ENCODE assay signal across 34 cellular contexts in the genomic region with DNA sequence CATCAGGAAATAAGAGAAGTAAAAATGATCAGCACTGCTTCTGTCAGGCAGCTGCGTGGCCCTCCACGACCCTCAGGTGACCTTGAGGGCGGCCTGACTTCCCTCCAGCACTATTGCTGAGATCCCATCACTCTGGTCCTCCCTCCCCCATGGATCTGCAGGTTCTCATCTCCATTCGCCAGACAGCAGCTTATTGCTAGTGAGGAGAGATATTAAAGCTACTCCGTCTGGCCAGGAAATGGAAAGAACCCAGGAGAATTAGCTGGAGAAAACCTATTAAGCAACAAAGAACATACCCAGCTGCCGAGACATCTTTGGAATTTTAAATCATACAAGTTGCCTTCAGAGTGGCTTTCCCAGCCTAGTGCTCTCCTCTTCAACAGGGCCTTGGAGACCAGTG. TPM values are rescaled to one million over a fixed set of nuclear protein-coding genes. Genes with fewer than 3 reads are reported as not detected.
DNase-seq lines count a peak whose midpoint lies in the region; ATAC-seq and TF ChIP-seq lines count a peak whose summit lies in the region.
"Had no signal": no experiment of that assay in that cellular context is flagged by ENCODE, and none has a peak within 500 bp of the region (broad histone marks: within the 10 kb centered on the region; RNA-seq: fewer than 3 reads in every experiment).

No MANE protein-coding gene starts in this region.

- H3K27me3 Mint-ChIP-seq in endodermal cell (ENCODE audit: insufficient read depth) = no peaks in the 10 kb centered on the region
- H3K27me3 Mint-ChIP-seq: stimulated activated memory B cell treated with anti-CD40 and anti-IgM and Interleukin-4, amounts not matched to agents 10 μg/mL and 1 μg/mL and 100 μg/mL, for 72 hours had no signal

- H3K9me3 ChIP-seq in endodermal cell (ENCODE audit: control insufficient read depth, low read length) = no peaks in the 10 kb centered on the region
- H3K9me3 ChIP-seq in SJCRH30 (replicated peaks) = peaks cover 5% of the 10 kb centered on the region
- H3K9me3 ChIP-seq: heart left ventricle, lower lobe of right lung, MG63, mucosa of descending colon, upper lobe of right lung had no signal

- no peaks in the 10 kb centered on the region for H3K36me3 Mint-ChIP-seq in endodermal cell (ENCODE audit: low read depth)
- H3K36me3 Mint-ChIP-seq: CD8-positive, alpha-beta T cell; natural killer cell; stimulated activated memory B cell treated with anti-CD40 and anti-IgM and Interleukin-4, amounts not matched to agents 10 μg/mL and 1 μg/mL and 100 μg/mL, for 72 hours had no signal

- no peak overlapping the region for H3K4me3 ChIP-seq in endodermal cell (ENCODE audit: low read length)
- no peak overlapping the region for H3K4me3 ChIP-seq in SJCRH30
- H3K4me3 ChIP-seq: heart left ventricle, lower lobe of right lung, MG63, mucosa of descending colon, skin epidermis, upper lobe of right lung had no signal

- H3K9ac ChIP-seq in endodermal cell (ENCODE audit: extremely low read depth, low read length, poor library complexity, severe bottlenecking) = no peak overlapping the region

- TF ChIP-seq CTCF in endodermal cell (conservative IDR thresholded peaks at IDR 0.05) = no peak

- H3K4me3 Mint-ChIP-seq in endodermal cell = no peak overlapping the region
- H3K4me3 Mint-ChIP-seq: activated CD8-positive, alpha-beta T cell treated with anti-CD3 and anti-CD28 coated beads, Interleukin-2, amount 10 ng/mL, durations not matched to agents 7 days and 5 days; CD8-positive, alpha-beta T cell; natural killer cell; stimulated activated memory B cell treated with anti-CD40 and anti-IgM and Interleukin-4, amounts not matched to agents 10 μg/mL and 1 μg/mL and 100 μg/mL, for 72 hours had no signal

- WGBS in endodermal cell (ENCODE audit: insufficient coverage in 1 of 2, insufficient read length in 1 of 2), 2 experiments = 80 to 92% methylated on average over 5 to 6 of the region's 6 CpGs

- peak; percentile 67 for ATAC-seq in Right ventricle myocardium inferior
- no peak for ATAC-seq in left cardiac atrium
- ATAC-seq in HG03432 (IDR thresholded peaks at IDR 0.05; ENCODE audit: unreplicated experiment) = no peak
- ATAC-seq in GM18870 (IDR thresholded peaks at IDR 0.05; ENCODE audit: unreplicated experiment) = no peak
- ATAC-seq: activated CD8-positive, alpha-beta T cell treated with anti-CD3 and anti-CD28 coated beads, Interleukin-2, amount 10 ng/mL, durations not matched to agents 7 days and 5 days; CD8-positive, alpha-beta T cell; lower lobe of right lung; mucosa of descending colon; natural killer cell; PC-3; stimulated activated memory B cell treated with anti-CD40 and anti-IgM and Interleukin-4, amounts not matched to agents 10 μg/mL and 1 μg/mL and 100 μg/mL, for 72 hours; upper lobe of right lung had no signal

- intact Hi-C loops in Right ventricle myocardium inferior (cut with DNase I) (no loop called here), left cardiac atrium (cut with DNase I) (no loop called here), posterior vena cava (cut with DNase I) (no loop called here)

- H3K9me3 Mint-ChIP-seq in endodermal cell = peaks cover 3% of the 10 kb centered on the region
- H3K9me3 Mint-ChIP-seq: activated T-helper 2 cell treated with anti-CD3 and anti-CD28 coated beads, Interferon-gamma antibody, Interleukin-2, Interleukin-4, amounts not matched to agents 10 μg/mL and 5 μg/mL and 100 μg/mL, durations not matched to agents 14 hours and 24 hours and 36 hours; CD8-positive, alpha-beta T cell; natural killer cell; stimulated activated memory B cell treated with anti-CD40 and anti-IgM and Interleukin-4, amounts not matched to agents 10 μg/mL and 1 μg/mL and 100 μg/mL, for 72 hours had no signal

- H3K27me3 ChIP-seq in endodermal cell (ENCODE audit: control insufficient read depth, insufficient read depth, low read length, poor library complexity, severe bottlenecking) (no peaks in the 10 kb centered on the region), SJCRH30 (no peaks in the 10 kb centered on the region)
- H3K27me3 ChIP-seq: heart left ventricle, upper lobe of right lung had no signal

- H3K4me1 ChIP-seq in endodermal cell (ENCODE audit: control insufficient read depth, insufficient read depth, low read length) (no peaks in the 10 kb centered on the region), SJCRH30 (no peaks in the 10 kb centered on the region)
- H3K4me1 ChIP-seq: lower lobe of right lung, upper lobe of right lung had no signal

- H3K27ac ChIP-seq in endodermal cell (ENCODE audit: low read depth, low read length) (no peak overlapping the region), SJCRH30 (no peak overlapping the region)
- H3K27ac ChIP-seq: epithelial cell of prostate, lower lobe of right lung, upper lobe of right lung, VCaP had no signal

- H3K36me3 ChIP-seq in endodermal cell (ENCODE audit: control insufficient read depth, insufficient read depth, low read length) = no peaks in the 10 kb centered on the region
- H3K36me3 ChIP-seq in SJCRH30 = no peaks in the 10 kb centered on the region
- H3K36me3 ChIP-seq: heart left ventricle, lower lobe of right lung, MG63, upper lobe of right lung had no signal

- no peaks in the 10 kb centered on the region for H3K4me1 Mint-ChIP-seq in endodermal cell
- H3K4me1 Mint-ChIP-seq: natural killer cell; stimulated activated memory B cell treated with anti-CD40 and anti-IgM and Interleukin-4, amounts not matched to agents 10 μg/mL and 1 μg/mL and 100 μg/mL, for 72 hours had no signal

- no peak overlapping the region for H3K27ac Mint-ChIP-seq in endodermal cell
- H3K27ac Mint-ChIP-seq: activated CD8-positive, alpha-beta T cell treated with anti-CD3 and anti-CD28 coated beads, Interleukin-2, amount 10 ng/mL, durations not matched to agents 7 days and 5 days; activated T-helper 2 cell treated with anti-CD3 and anti-CD28 coated beads, Interferon-gamma antibody, Interleukin-2, Interleukin-4, amounts not matched to agents 10 μg/mL and 5 μg/mL and 100 μg/mL, durations not matched to agents 14 hours and 24 hours and 36 hours; CD8-positive, alpha-beta T cell; natural killer cell; stimulated activated memory B cell treated with anti-CD40 and anti-IgM and Interleukin-4, amounts not matched to agents 10 μg/mL and 1 μg/mL and 100 μg/mL, for 72 hours had no signal

- DNase-seq in Right ventricle myocardium inferior (ENCODE audit: missing footprints) (no peak), left cardiac atrium (no peak), endodermal cell (peak; percentile 33), medulla oblongata (ENCODE audit: extremely low spot score) (peak; percentile 22), posterior vena cava (ENCODE audit: low spot score) (no peak), SJCRH30 (no peak)
- DNase-seq: activated CD4-positive, alpha-beta T cell treated with anti-CD3 and anti-CD28 coated beads for 4 hours; activated CD8-positive, alpha-beta T cell treated with anti-CD3 and anti-CD28 coated beads, Interleukin-2, amount 10 ng/mL, durations not matched to agents 7 days and 5 days; activated naive CD4-positive, alpha-beta T cell treated with anti-CD3 and anti-CD28 coated beads, Interleukin-2, amount 50 U/mL, for 16 hours; activated T-cell treated with anti-CD3 and anti-CD28 coated beads for 4 hours; amniotic stem cell; CD8-positive, alpha-beta T cell; effector CD4-positive, alpha-beta T cell; foreskin fibroblast; heart left ventricle; KG1; lower lobe of right lung; MG63; mucosa of descending colon; natural killer cell; NCI-H2029; NCI-H524; NK-92 treated with Interleukin-12 subunit alpha and Interleukin-12 subunit beta, amount 100 ng/mL, for 24 hours; PC-3; SW 1271; T-helper 9 cell; upper lobe of right lung had no signal

RNA-seq across cellular contexts. Expression of a gene that starts 25.7 kb away (rescaled TPM):
- total RNA-seq in Right ventricle myocardium inferior (3.4 TPM), left cardiac atrium (1 to 10 TPM; 3.2 to 4.6 TPM), endodermal cell (under 1 TPM; 0.57 to 0.75 TPM), posterior vena cava (1 to 10 TPM; 1.9 to 2.0 TPM)
- 4.5 TPM for polyA plus RNA-seq in endodermal cell (2013, experiment 1 of 2)
- 5.8 TPM for polyA plus RNA-seq in endodermal cell (2013, experiment 2 of 2)
- 27.7 and 29.3 TPM in 2 replicates for total RNA-seq in SJCRH30 (2014; rRNA removed; shearing (Covaris generic))
- total RNA-seq: activated CD8-positive, alpha-beta T cell treated with anti-CD3 and anti-CD28 coated beads, Interleukin-2, amount 10 ng/mL, durations not matched to agents 7 days and 5 days had no signal

RNA-seq across cellular contexts. Expression of a gene that starts 40.7 kb away (rescaled TPM):
- total RNA-seq in Right ventricle myocardium inferior (71.1 TPM), left cardiac atrium (10 to 100 TPM; 55.9 to 63.7 TPM), endodermal cell (10 to 100 TPM; 16.0 to 16.4 TPM), posterior vena cava (10 to 100 TPM; 26.5 to 31.5 TPM)
- polyA plus RNA-seq in endodermal cell (2013, experiment 1 of 2) = 28.1 TPM
- 27.0 TPM for polyA plus RNA-seq in endodermal cell (2013, experiment 2 of 2)
- total RNA-seq in SJCRH30 (2014; rRNA removed; shearing (Covaris generic)) = 4.6 and 4.9 TPM in 2 replicates

Comparison
In these comparisons a context has a peak if more than half of its experiments do, and no peak if none do; other contexts are left out.
1. DNase-seq: peak in endodermal cell (single experiment) and medulla oblongata (single experiment); none in Right ventricle myocardium inferior (single experiment), left cardiac atrium (single experiment), posterior vena cava (single experiment) and SJCRH30 (0 of 2).